In genomic region chr17:77381185-77381700, GRCh38 we compare ENCODE assay signal across 12 cellular contexts.
DNase-seq lines count a peak whose midpoint lies in the region; ATAC-seq and TF ChIP-seq lines count a peak whose summit lies in the region.
"Had no signal": no experiment of that assay in that cellular context is flagged by ENCODE, and none has a peak within 500 bp of the region (broad histone marks: within the 10 kb centered on the region; RNA-seq: fewer than 3 reads in every experiment).

No MANE protein-coding gene starts in this region.

- no peaks in the 10 kb centered on the region for H3K9me3 Mint-ChIP-seq in CD4-positive, alpha-beta memory T cell
- no peaks in the 10 kb centered on the region for H3K9me3 Mint-ChIP-seq in effector memory CD8-positive, alpha-beta T cell
- H3K9me3 Mint-ChIP-seq in progenitor cell of endocrine pancreas (ENCODE audit: low read depth): no peaks in the 10 kb centered on the region

- peaks cover 99% of the 10 kb centered on the region for H3K4me1 ChIP-seq in CD4-positive, alpha-beta memory T cell (ENCODE audit: insufficient read depth, low read length)
- H3K4me1 ChIP-seq in HUES64 (ENCODE audit: insufficient read depth, low read length): peaks cover 45% of the 10 kb centered on the region

- no peaks in the 10 kb centered on the region for H3K27me3 ChIP-seq in CD4-positive, alpha-beta memory T cell (ENCODE audit: insufficient read depth, low read length)
- H3K27me3 ChIP-seq in HUES64 (ENCODE audit: insufficient read depth, low read length): no peaks in the 10 kb centered on the region

- no peak overlapping the region for H3K9ac ChIP-seq in HUES64 (ENCODE audit: low read depth, low read length)

- intact Hi-C loops in CD4-positive, alpha-beta memory T cell (cut with micrococcal nuclease): no loop called here

- no peaks in the 10 kb centered on the region for H3K36me3 ChIP-seq in CD4-positive, alpha-beta memory T cell (ENCODE audit: insufficient read depth, low read length)
- H3K36me3 ChIP-seq in HUES64 (ENCODE audit: insufficient read depth, low read length): no peaks in the 10 kb centered on the region

- peak overlapping the region in 7 of 8 donors; percentile 55 to 94 (median 80) for H3K4me3 Mint-ChIP-seq in CD4-positive, alpha-beta memory T cell
- peak overlapping the region; percentile 83 to 85 for H3K4me3 Mint-ChIP-seq in effector memory CD8-positive, alpha-beta T cell
- H3K4me3 Mint-ChIP-seq in progenitor cell of endocrine pancreas (ENCODE audit: low read depth): peak overlapping the region; percentile 17

- CTCF ChIA-PET in CD4-positive, alpha-beta memory T cell (lab: Charles Lee; ENCODE audit: partially characterized antibody): interaction anchor here (1.1 to 3.5 kb wide), 11 partner anchors 8 to 114 kb away, joined by 3 to 38 read pairs (median 10); no protein-coding TSS in a partner anchor

- POLR2A ChIA-PET in CD4-positive, alpha-beta memory T cell (lab: Charles Lee; ENCODE audit: partially characterized antibody): interaction anchor here (0.7 to 97.0 kb wide), 9 partner anchors 8 to 114 kb away, joined by 3 to 6031 read pairs (median 20); no protein-coding TSS in a partner anchor

- 81% methylated on average over 4 of the region's 4 CpGs for WGBS in HUES64

- peaks cover 4 to 27% of the 10 kb centered on the region in 2 donors for H3K36me3 Mint-ChIP-seq in CD4-positive, alpha-beta memory T cell
- H3K36me3 Mint-ChIP-seq in effector memory CD8-positive, alpha-beta T cell (ENCODE audit: insufficient read depth): peaks cover 18% of the 10 kb centered on the region
- H3K36me3 Mint-ChIP-seq in progenitor cell of endocrine pancreas (ENCODE audit: insufficient read depth): no peaks in the 10 kb centered on the region

- H3K4me1 Mint-ChIP-seq in CD4-positive, alpha-beta memory T cell: peaks cover 60 to 100% (median 86%) of the 10 kb centered on the region in 4 donors
- peaks cover 70 to 80% of the 10 kb centered on the region in 2 donors for H3K4me1 Mint-ChIP-seq in effector memory CD8-positive, alpha-beta T cell (ENCODE audit: low read depth in 2 of 2)
- H3K4me1 Mint-ChIP-seq in progenitor cell of endocrine pancreas (ENCODE audit: low read depth): peaks cover 69% of the 10 kb centered on the region

- peak overlapping the region; percentile 50 for H3K27ac ChIP-seq in CD4-positive, alpha-beta memory T cell (ENCODE audit: low read depth, low read length)
- H3K27ac ChIP-seq in HUES64 (ENCODE audit: low read depth, low read length): peak overlapping the region; percentile 41; the same call in 1 of the 2 replicates

- ATAC-seq in effector memory CD8-positive, alpha-beta T cell (replicated peaks): no peak
- ATAC-seq in GM18502 (IDR thresholded peaks at IDR 0.05; ENCODE audit: poor library complexity, unreplicated experiment) (no peak), GM21786 (IDR thresholded peaks at IDR 0.05; ENCODE audit: unreplicated experiment) (no peak)
- ATAC-seq: GM12878 had no signal

- no peaks in the 10 kb centered on the region for H3K9me3 ChIP-seq in CD4-positive, alpha-beta memory T cell (ENCODE audit: control insufficient read depth in 1 of 2, low read length in 2 of 2)
- no peaks in the 10 kb centered on the region for H3K9me3 ChIP-seq in HUES64 (ENCODE audit: insufficient read depth, low read depth, low read length)

- no peaks in the 10 kb centered on the region for H3K27me3 Mint-ChIP-seq in CD4-positive, alpha-beta memory T cell
- no peaks in the 10 kb centered on the region for H3K27me3 Mint-ChIP-seq in effector memory CD8-positive, alpha-beta T cell
- H3K27me3 Mint-ChIP-seq in progenitor cell of endocrine pancreas: no peaks in the 10 kb centered on the region

- no peak for DNase-seq in CD4-positive, alpha-beta memory T cell
- DNase-seq in effector memory CD8-positive, alpha-beta T cell: no peak
- DNase-seq in progenitor cell of endocrine pancreas (ENCODE audit: low spot score, unreplicated experiment) (no peak), DMS153 treated with DMSO at 0.1 percent for 48 hours (lab: John Stamatoyannopoulos, UW; ENCODE audit: unreplicated experiment) (no peak), NCI-H226 (no peak)
- DNase-seq: activated CD4-positive, alpha-beta T cell treated with anti-CD3 and anti-CD28 coated beads for 4 hours; hippocampal formation; MV-4-11 had no signal

- peak overlapping the region; percentile 74 to 95 (median 91) for H3K27ac Mint-ChIP-seq in CD4-positive, alpha-beta memory T cell
- peak overlapping the region; percentile 84 to 91 for H3K27ac Mint-ChIP-seq in effector memory CD8-positive, alpha-beta T cell
- peak overlapping the region; percentile 38 for H3K27ac Mint-ChIP-seq in progenitor cell of endocrine pancreas

- H3K4me3 ChIP-seq in CD4-positive, alpha-beta memory T cell (ENCODE audit: low read length in 2 of 2): peak overlapping the region in 1 of 2 donors; percentile 28
- H3K4me3 ChIP-seq in HUES64 (ENCODE audit: low read length): no peak overlapping the region
- H3K4me3 ChIP-seq: GM12878 had no signal

- no peak for TF ChIP-seq CTCF in progenitor cell of endocrine pancreas (IDR thresholded peaks at IDR 0.05; ENCODE audit: unreplicated experiment)

Comparison
In these comparisons a context has a peak if more than half of its experiments do, and no peak if none do; other contexts are left out.
1. H3K27ac Mint-ChIP-seq: peak in every context shown above with its lines; median percentile 91 in CD4-positive, alpha-beta memory T cell; 88 in effector memory CD8-positive, alpha-beta T cell; 38 in progenitor cell of endocrine pancreas.
2. H3K4me3 Mint-ChIP-seq: peak in every context shown above with its lines; median percentile 84 in effector memory CD8-positive, alpha-beta T cell; 80 in CD4-positive, alpha-beta memory T cell; 17 in progenitor cell of endocrine pancreas.